Comparison of ENCODE assay signal across 8 cellular contexts in the genomic region with DNA sequence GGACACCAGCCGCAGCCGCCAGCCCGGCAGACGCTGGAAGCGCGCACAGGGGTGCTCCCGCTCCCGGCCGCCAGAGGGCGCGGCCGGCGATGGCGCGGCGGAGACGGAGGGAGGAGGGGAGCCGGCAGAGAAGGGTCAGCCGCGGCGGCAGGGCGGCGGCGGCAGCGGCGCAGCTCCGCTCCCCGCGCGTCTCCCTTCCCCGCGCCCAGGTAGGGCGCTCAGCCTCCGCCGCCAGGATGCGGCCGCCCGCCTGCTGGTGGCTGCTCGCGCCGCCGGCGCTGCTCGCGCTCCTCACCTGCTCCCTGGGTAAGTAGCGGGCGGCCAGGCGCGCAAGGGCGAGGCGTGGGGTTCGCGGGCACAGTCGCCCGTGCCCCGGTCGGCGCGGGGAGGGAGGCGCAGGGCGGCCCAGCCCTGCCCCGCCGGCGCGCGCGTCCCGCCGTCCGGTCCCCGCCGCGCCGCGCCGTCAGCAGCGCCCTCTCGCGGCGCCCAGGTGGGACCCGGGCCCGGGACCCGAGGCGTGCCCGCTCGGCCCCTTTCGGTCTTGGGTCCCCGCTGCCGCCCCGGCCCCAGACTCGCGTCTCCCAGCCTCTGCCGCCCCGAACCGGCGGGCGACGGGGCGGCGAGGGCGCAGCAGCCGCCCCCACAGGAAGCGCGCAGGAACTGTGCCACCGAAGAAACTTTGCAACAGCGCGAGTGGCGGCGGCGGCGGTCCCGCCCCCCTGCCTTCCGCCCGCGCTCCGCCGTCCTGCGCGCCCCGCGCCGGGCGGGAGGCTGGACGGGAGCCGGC. TPM values are rescaled to one million over a fixed set of nuclear protein-coding genes. Genes with fewer than 3 reads are reported as not detected.
DNase-seq lines count a peak whose midpoint lies in the region; ATAC-seq and TF ChIP-seq lines count a peak whose summit lies in the region.

A gene (plus strand): TSS at position 127 of the 787 bp plus-strand sequence. CDS start 110 bp downstream, at position 237.

- intact Hi-C loops in naive thymus-derived CD4-positive, alpha-beta T cell (cut with micrococcal nuclease), result loop anchor here (1.0 to 10.0 kb wide), 7 partner anchors 38 to 1385 kb away; a partner anchor contains a TSS

- H2AFZ ChIP-seq in fibroblast of lung (ENCODE audit: low read length), result peak within 1 kb of the TSS; percentile 65

- peaks cover 0 to 19% (median 0%) of the 10 kb centered on the region in 5 donors for H3K27me3 Mint-ChIP-seq in naive thymus-derived CD4-positive, alpha-beta T cell
- no peaks in the 10 kb centered on the region for H3K27me3 Mint-ChIP-seq in stimulated activated memory B cell treated with anti-CD40 and anti-IgM and Interleukin-4, amounts not matched to agents 10 μg/mL and 1 μg/mL and 100 μg/mL, for 72 hours

- no peaks in the 10 kb centered on the region for H3K9me3 Mint-ChIP-seq in naive thymus-derived CD4-positive, alpha-beta T cell
- no peaks in the 10 kb centered on the region for H3K9me3 Mint-ChIP-seq in stimulated activated memory B cell treated with anti-CD40 and anti-IgM and Interleukin-4, amounts not matched to agents 10 μg/mL and 1 μg/mL and 100 μg/mL, for 72 hours

- CTCF ChIA-PET in naive thymus-derived CD4-positive, alpha-beta T cell (lab: Charles Lee), result interaction anchor here (0.9 to 1.0 kb wide), 2 partner anchors 12 to 37 kb away, joined by 3 to 5 read pairs; no protein-coding TSS in a partner anchor

- peaks cover 13 to 28% (median 23%) of the 10 kb centered on the region in 7 donors for H3K4me1 Mint-ChIP-seq in naive thymus-derived CD4-positive, alpha-beta T cell
- H3K4me1 Mint-ChIP-seq in stimulated activated memory B cell treated with anti-CD40 and anti-IgM and Interleukin-4, amounts not matched to agents 10 μg/mL and 1 μg/mL and 100 μg/mL, for 72 hours, result peaks cover 18% of the 10 kb centered on the region

- H3K27me3 ChIP-seq in HUES48 (ENCODE audit: control insufficient read depth, insufficient read depth, low read length), result peaks cover 5% of the 10 kb centered on the region; the same call in 1 of the 2 replicates
- no peaks in the 10 kb centered on the region for H3K27me3 ChIP-seq in Peyer's patch
- H3K27me3 ChIP-seq in fibroblast of lung (ENCODE audit: control insufficient read depth, insufficient read depth, low read length), result no peaks in the 10 kb centered on the region
- no peaks in the 10 kb centered on the region for H3K27me3 ChIP-seq in naive thymus-derived CD4-positive, alpha-beta T cell (ENCODE audit: control insufficient read depth in 2 of 2, insufficient read depth in 2 of 2, low read length in 2 of 2)

- POLR2A ChIA-PET in naive thymus-derived CD4-positive, alpha-beta T cell (lab: Charles Lee), result interaction anchor here (0.6 to 1.8 kb wide), 8 partner anchors 20 to 1317 kb away, joined by 3 to 16 read pairs (median 3); a partner anchor contains a TSS

- no peaks in the 10 kb centered on the region for H4K20me1 ChIP-seq in fibroblast of lung (ENCODE audit: control insufficient read depth, extremely low read depth, insufficient read depth, low read length)

- TF ChIP-seq POLR2A in Peyer's patch (IDR thresholded peaks at IDR 0.05), result peak in 1 of 2 donors; percentile 24

- no peaks in the 10 kb centered on the region for H3K79me2 ChIP-seq in fibroblast of lung (ENCODE audit: control insufficient read depth, insufficient read depth, low read length)

- H3K4me1 ChIP-seq in HUES48 (ENCODE audit: control insufficient read depth, insufficient read depth, low read length) (peaks cover 4% of the 10 kb centered on the region; the same call in 1 of the 2 replicates), Peyer's patch (peaks cover 0 to 7% (median 3%) of the 10 kb centered on the region in 4 donors), fibroblast of lung (ENCODE audit: control insufficient read depth, extremely low read depth, insufficient read depth, low read length) (peaks cover 6% of the 10 kb centered on the region)
- H3K4me1 ChIP-seq in naive thymus-derived CD4-positive, alpha-beta T cell (ENCODE audit: control insufficient read depth in 2 of 2, insufficient read depth in 2 of 2, low read length in 2 of 2), result peaks cover 5 to 6% of the 10 kb centered on the region in 2 donors

- H3K36me3 ChIP-seq in HUES48 (ENCODE audit: control insufficient read depth, insufficient read depth, low read length) (no peaks in the 10 kb centered on the region), Peyer's patch (no peaks in the 10 kb centered on the region), fibroblast of lung (ENCODE audit: control insufficient read depth, insufficient read depth, low read length) (no peaks in the 10 kb centered on the region)
- H3K36me3 ChIP-seq in naive thymus-derived CD4-positive, alpha-beta T cell (ENCODE audit: control insufficient read depth in 2 of 3, insufficient read depth in 3 of 3, low read length in 3 of 3), result no peaks in the 10 kb centered on the region

- H3K27ac ChIP-seq in HUES48 (ENCODE audit: low read depth, low read length) (peak within 1 kb of the TSS; percentile 76), Peyer's patch (peak within 1 kb of the TSS; percentile 97 to 100 (median 98)), fibroblast of lung (ENCODE audit: insufficient read depth, low read length) (peak within 1 kb of the TSS; percentile 68)
- H3K27ac ChIP-seq in naive thymus-derived CD4-positive, alpha-beta T cell (ENCODE audit: low read depth, low read length), result peak within 1 kb of the TSS; percentile 82

- peak within 1 kb of the TSS; percentile 79; the same call in 1 of the 2 replicates for H3K9ac ChIP-seq in HUES48 (ENCODE audit: low read depth, low read length)
- peak within 1 kb of the TSS; percentile 79 for H3K9ac ChIP-seq in fibroblast of lung (ENCODE audit: insufficient read depth, low read length)

- peak within 1 kb of the TSS; percentile 78 to 94 (median 92) for H3K27ac Mint-ChIP-seq in naive thymus-derived CD4-positive, alpha-beta T cell
- H3K27ac Mint-ChIP-seq in stimulated activated memory B cell treated with anti-CD40 and anti-IgM and Interleukin-4, amounts not matched to agents 10 μg/mL and 1 μg/mL and 100 μg/mL, for 72 hours, result peak within 1 kb of the TSS; percentile 48

- in situ Hi-C loops in Caki2 (cut with HindIII; ENCODE audit: low pct_unique_long_range_greater_than_20kb, low sequenced_read_pairs), result no loop called here

- H3K4me2 ChIP-seq in fibroblast of lung (ENCODE audit: extremely low read depth, insufficient read depth, low read length), result peak within 1 kb of the TSS; percentile 67

- H3K36me3 Mint-ChIP-seq in naive thymus-derived CD4-positive, alpha-beta T cell, result no peaks in the 10 kb centered on the region
- peaks cover 5% of the 10 kb centered on the region for H3K36me3 Mint-ChIP-seq in stimulated activated memory B cell treated with anti-CD40 and anti-IgM and Interleukin-4, amounts not matched to agents 10 μg/mL and 1 μg/mL and 100 μg/mL, for 72 hours

- H3K4me3 ChIP-seq in HUES48 (ENCODE audit: low read depth, low read length), result peak within 1 kb of the TSS; percentile 74
- peak within 1 kb of the TSS; percentile 84 to 95 (median 87) for H3K4me3 ChIP-seq in Peyer's patch
- peak within 1 kb of the TSS; percentile 66 to 73 (median 70) for H3K4me3 ChIP-seq in fibroblast of lung (replicated peaks in 1 of 4; ENCODE audit: control extremely low read depth in 1 of 4, insufficient read depth in 1 of 4, low read depth in 3 of 4, low read length in 4 of 4)
- H3K4me3 ChIP-seq in naive thymus-derived CD4-positive, alpha-beta T cell (ENCODE audit: low read length), result peak within 1 kb of the TSS; percentile 65

- H3K4me3 Mint-ChIP-seq in naive thymus-derived CD4-positive, alpha-beta T cell, result peak within 1 kb of the TSS; percentile 83 to 92 (median 89)
- H3K4me3 Mint-ChIP-seq in stimulated activated memory B cell treated with anti-CD40 and anti-IgM and Interleukin-4, amounts not matched to agents 10 μg/mL and 1 μg/mL and 100 μg/mL, for 72 hours, result peak within 1 kb of the TSS; percentile 74

- no peaks in the 10 kb centered on the region for H3K9me3 ChIP-seq in HUES48 (ENCODE audit: control insufficient read depth, insufficient read depth, low read length)
- no peaks in the 10 kb centered on the region for H3K9me3 ChIP-seq in Peyer's patch
- H3K9me3 ChIP-seq in fibroblast of lung (ENCODE audit: control insufficient read depth, insufficient read depth, low read depth, low read length), result no peaks in the 10 kb centered on the region
- H3K9me3 ChIP-seq in naive thymus-derived CD4-positive, alpha-beta T cell (ENCODE audit: control insufficient read depth in 2 of 3, low read length in 3 of 3), result no peaks in the 10 kb centered on the region

- peak; percentile 84 to 94 (median 94) for TF ChIP-seq CTCF in Peyer's patch (IDR thresholded peaks at IDR 0.05)
- TF ChIP-seq CTCF in fibroblast of lung (conservative IDR thresholded peaks at IDR 0.05 in 1 of 2, IDR thresholded peaks at IDR 0.05 in 1 of 2; ENCODE audit: low read depth in 1 of 2, low read length in 2 of 2), result peak; percentile 45 to 73

- peak; percentile 83 for ATAC-seq in GM21390 (IDR thresholded peaks at IDR 0.05; ENCODE audit: unreplicated experiment)
- peak; percentile 88 for ATAC-seq in naive thymus-derived CD4-positive, alpha-beta T cell
- ATAC-seq in stimulated activated memory B cell treated with anti-CD40 and anti-IgM and Interleukin-4, amounts not matched to agents 10 μg/mL and 1 μg/mL and 100 μg/mL, for 72 hours, result peak; percentile 91

- DNase-seq in Caki2 (ENCODE audit: low read depth) (peak; percentile 87), Peyer's patch (peak; percentile 69 to 90 (median 89)), fibroblast of lung (ENCODE audit: low read depth in 2 of 2) (peak; percentile 62 to 69)
- peak; percentile 57 to 75 for DNase-seq in activated T-helper 1 cell treated with anti-CD3 and anti-CD28 coated beads, Interleukin-2, amount 50 U/mL, for 16 hours (ENCODE audit: low read depth in 1 of 2, low spot score in 1 of 2)
- peak; percentile 70 to 90 (median 86) for DNase-seq in naive thymus-derived CD4-positive, alpha-beta T cell

RNA-seq across cellular contexts. Expression of the gene that starts here (rescaled TPM):
- total RNA-seq in Caki2 (2014; rRNA removed; shearing (Covaris generic); ENCODE audit: low replicate concordance), result 7.4 and 8.7 TPM in 2 replicates
- total RNA-seq in Peyer's patch (1 to 10 TPM; 3.3 to 5.4 (median 3.4) TPM), fibroblast of lung (6.7 and 7.8 TPM in 2 replicates)
- polyA plus RNA-seq in fibroblast of lung, result 4.3 and 4.4 TPM in 2 replicates
- polyA plus RNA-seq in fibroblast of lung (2012), result 4.0 and 4.5 TPM in 2 replicates
- polyA minus RNA-seq in fibroblast of lung (ENCODE audit: low replicate concordance), result 0.27 and 2.8 TPM in 2 replicates
- total RNA-seq in naive thymus-derived CD4-positive, alpha-beta T cell, result 1 to 10 TPM; 3.7 to 4.6 (median 4.4) TPM
- polyA plus RNA-seq in naive thymus-derived CD4-positive, alpha-beta T cell, result 1 to 10 TPM; 4.9 to 5.3 TPM

Comparison
In these comparisons a context has a peak if more than half of its experiments do, and no peak if none do; other contexts are left out.
1. Peak in every context shown above with its lines: DNase-seq, ATAC-seq, H3K4me3 ChIP-seq and H3K27ac ChIP-seq.